ENCODE assay signal across 12 cellular contexts in genomic region chr9:14198544-14199510, GRCh38.
DNase-seq lines count a peak whose midpoint lies in the region; ATAC-seq and TF ChIP-seq lines count a peak whose summit lies in the region.
"Had no signal": no experiment of that assay in that cellular context is flagged by ENCODE, and none has a peak within 500 bp of the region (broad histone marks: within the 10 kb centered on the region; RNA-seq: fewer than 3 reads in every experiment).

No MANE protein-coding gene starts in this region.

- H3K36me3 Mint-ChIP-seq in activated T-cell treated with anti-CD3 and anti-CD28 coated beads, Interleukin-2, amount 50 U/mL, for 4 hours (ENCODE audit: insufficient read depth) = no peaks in the 10 kb centered on the region

- intact Hi-C loops in colonic mucosa (cut with DNase I) = no loop called here

- DNase-seq in NCI-H69 (lab: John Stamatoyannopoulos, UW) (peak; percentile 90), colonic mucosa (peak; percentile 63), thoracic aorta (ENCODE audit: low spot score) (no peak), NCI-H1436 (lab: John Stamatoyannopoulos, UW) (no peak), DMS79 (lab: John Stamatoyannopoulos, UW) (no peak), NCI-H526 treated with DMSO at 0.1 percent for 48 hours (lab: John Stamatoyannopoulos, UW) (no peak)
- DNase-seq in activated T-cell treated with anti-CD3 and anti-CD28 coated beads, Interleukin-2, amount 50 U/mL, for 4 hours = no peak
- DNase-seq: activated CD4-positive, alpha-beta T cell treated with anti-CD3 and anti-CD28 coated beads for 4 hours; NCI-H1694 treated with DMSO at 0.1 percent for 48 hours had no signal

- H3K27me3 ChIP-seq in colonic mucosa = no peaks in the 10 kb centered on the region
- H3K27me3 ChIP-seq in liver (ENCODE audit: control insufficient read depth in 4 of 4, insufficient read depth in 4 of 4, low read length in 3 of 4) = no peaks in the 10 kb centered on the region
- no peaks in the 10 kb centered on the region for H3K27me3 ChIP-seq in thoracic aorta (replicated peaks; ENCODE audit: insufficient read depth)

- H3K9me3 ChIP-seq in colonic mucosa (no peaks in the 10 kb centered on the region), liver (ENCODE audit: control insufficient read depth in 4 of 4, low read length in 3 of 4) (no peaks in the 10 kb centered on the region), thoracic aorta (no peaks in the 10 kb centered on the region)

- ATAC-seq in thoracic aorta (ENCODE audit: insufficient number of reproducible peaks, low FRiP score, low read depth) = no peak
- no peak for ATAC-seq in activated T-cell treated with anti-CD3 and anti-CD28 coated beads, Interleukin-2, amount 50 U/mL, for 4 hours

- no peaks in the 10 kb centered on the region for H3K36me3 ChIP-seq in colonic mucosa
- H3K36me3 ChIP-seq in liver (ENCODE audit: control insufficient read depth in 4 of 4, insufficient read depth in 3 of 4, low read depth in 1 of 4, low read length in 3 of 4) = no peaks in the 10 kb centered on the region
- H3K36me3 ChIP-seq in thoracic aorta = no peaks in the 10 kb centered on the region

- H3K4me1 ChIP-seq in colonic mucosa = no peaks in the 10 kb centered on the region
- peaks cover 9 to 28% (median 15%) of the 10 kb centered on the region in 4 donors for H3K4me1 ChIP-seq in liver (ENCODE audit: control insufficient read depth in 4 of 4, insufficient read depth in 4 of 4, low read length in 3 of 4)
- H3K4me1 ChIP-seq in thoracic aorta (ENCODE audit: control insufficient read depth in 1 of 2, low read depth in 2 of 2) = peaks cover 33 to 84% of the 10 kb centered on the region in 2 donors

- H3K4me3 ChIP-seq in colonic mucosa = no peak overlapping the region
- no peak overlapping the region for H3K4me3 ChIP-seq in liver (ENCODE audit: low read depth in 1 of 3, low read length in 3 of 3)
- peak overlapping the region; percentile 56 for H3K4me3 ChIP-seq in thoracic aorta
- H3K4me3 ChIP-seq: skin epidermis had no signal

- no peaks in the 10 kb centered on the region for H3K4me1 Mint-ChIP-seq in activated T-cell treated with anti-CD3 and anti-CD28 coated beads, Interleukin-2, amount 50 U/mL, for 4 hours (ENCODE audit: low read depth)

- peaks cover 3% of the 10 kb centered on the region for H3K27me3 Mint-ChIP-seq in activated T-cell treated with anti-CD3 and anti-CD28 coated beads, Interleukin-2, amount 50 U/mL, for 4 hours (ENCODE audit: low read depth)

- WGBS in liver = 50% methylated on average over 11 of the region's 11 CpGs

- H3K9ac ChIP-seq in colonic mucosa (ENCODE audit: low read depth in 2 of 2, low read length in 2 of 2) = no peak overlapping the region
- no peak overlapping the region for H3K9ac ChIP-seq in liver (ENCODE audit: low read depth in 1 of 2, low read length in 2 of 2)

- peak overlapping the region; percentile 13 for H3K27ac ChIP-seq in colonic mucosa
- peak overlapping the region; percentile 5 to 62 for H3K27ac ChIP-seq in liver (ENCODE audit: low read depth in 1 of 2, low read length in 2 of 2)
- H3K27ac ChIP-seq in thoracic aorta = peak overlapping the region; percentile 9 to 50
- H3K27ac ChIP-seq: epithelial cell of prostate had no signal

- H3K9me3 Mint-ChIP-seq in activated T-cell treated with anti-CD3 and anti-CD28 coated beads, Interleukin-2, amount 50 U/mL, for 4 hours = no peaks in the 10 kb centered on the region

- no peak overlapping the region for H3K4me3 Mint-ChIP-seq in activated T-cell treated with anti-CD3 and anti-CD28 coated beads, Interleukin-2, amount 50 U/mL, for 4 hours

- peak in 1 of 2 donors; percentile 36 for TF ChIP-seq RAD21 in liver (IDR thresholded peaks at IDR 0.05)

- no peak for TF ChIP-seq CTCF in colonic mucosa (IDR thresholded peaks at IDR 0.05)
- no peak for TF ChIP-seq CTCF in liver (IDR thresholded peaks at IDR 0.05; ENCODE audit: low read depth, low read length, missing input control)
- TF ChIP-seq CTCF in thoracic aorta (IDR thresholded peaks at IDR 0.05) = no peak

TF ChIP-seq in liver, 16 proteins besides CTCF, POLR2A, EP300 and RAD21:
- TF ChIP-seq REST (IDR thresholded peaks at IDR 0.05) (no peak), YY1 (IDR thresholded peaks at IDR 0.05) (peak; percentile 32), GABPA (IDR thresholded peaks at IDR 0.05 in 1 of 2, conservative IDR thresholded peaks at IDR 0.05 in 1 of 2) (no peak), FOXA1 (IDR thresholded peaks at IDR 0.05) (no peak), JUND (IDR thresholded peaks at IDR 0.05) (no peak), NR2F2 (IDR thresholded peaks at IDR 0.05) (peak; percentile 49), FOXA2 (IDR thresholded peaks at IDR 0.05) (no peak), RXRA (IDR thresholded peaks at IDR 0.05) (peak; percentile 24 to 49), HNF4A (conservative IDR thresholded peaks at IDR 0.05) (peak in 1 of 2 donors; percentile 17), EGR1 (IDR thresholded peaks at IDR 0.05; ENCODE audit: low read depth in 2 of 2) (no peak), HNF4G (IDR thresholded peaks at IDR 0.05) (no peak), MAX (IDR thresholded peaks at IDR 0.05) (peak; percentile 73), TAF1 (conservative IDR thresholded peaks at IDR 0.05) (no peak), SP1 (IDR thresholded peaks at IDR 0.05) (no peak)
- TF ChIP-seq, protein P1, sequence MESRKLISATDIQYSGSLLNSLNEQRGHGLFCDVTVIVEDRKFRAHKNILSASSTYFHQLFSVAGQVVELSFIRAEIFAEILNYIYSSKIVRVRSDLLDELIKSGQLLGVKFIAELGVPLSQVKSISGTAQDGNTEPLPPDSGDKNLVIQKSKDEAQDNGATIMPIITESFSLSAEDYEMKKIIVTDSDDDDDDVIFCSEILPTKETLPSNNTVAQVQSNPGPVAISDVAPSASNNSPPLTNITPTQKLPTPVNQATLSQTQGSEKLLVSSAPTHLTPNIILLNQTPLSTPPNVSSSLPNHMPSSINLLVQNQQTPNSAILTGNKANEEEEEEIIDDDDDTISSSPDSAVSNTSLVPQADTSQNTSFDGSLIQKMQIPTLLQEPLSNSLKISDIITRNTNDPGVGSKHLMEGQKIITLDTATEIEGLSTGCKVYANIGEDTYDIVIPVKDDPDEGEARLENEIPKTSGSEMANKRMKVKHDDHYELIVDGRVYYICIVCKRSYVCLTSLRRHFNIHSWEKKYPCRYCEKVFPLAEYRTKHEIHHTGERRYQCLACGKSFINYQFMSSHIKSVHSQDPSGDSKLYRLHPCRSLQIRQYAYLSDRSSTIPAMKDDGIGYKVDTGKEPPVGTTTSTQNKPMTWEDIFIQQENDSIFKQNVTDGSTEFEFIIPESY (IDR thresholded peaks at IDR 0.05) = no peak
- TF ChIP-seq, protein P2, sequence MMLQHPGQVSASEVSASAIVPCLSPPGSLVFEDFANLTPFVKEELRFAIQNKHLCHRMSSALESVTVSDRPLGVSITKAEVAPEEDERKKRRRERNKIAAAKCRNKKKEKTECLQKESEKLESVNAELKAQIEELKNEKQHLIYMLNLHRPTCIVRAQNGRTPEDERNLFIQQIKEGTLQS (IDR thresholded peaks at IDR 0.05) = no peak
TF ChIP-seq in liver: peak in this region for 5.

Comparison
In these comparisons a context has a peak if more than half of its experiments do, and no peak if none do; other contexts are left out.
1. DNase-seq: peak in NCI-H69 (single experiment) and colonic mucosa (single experiment); none in thoracic aorta (single experiment), NCI-H1436 (single experiment), DMS79 (single experiment), activated T-cell treated with anti-CD3 and anti-CD28 coated beads, Interleukin-2, amount 50 U/mL, for 4 hours (single experiment) and NCI-H526 treated with DMSO at 0.1 percent for 48 hours (single experiment).
2. Peak in every context shown above with its lines, with median percentiles within 50 percentile points of each other: H3K27ac ChIP-seq.